ENCODE assay signal across 7 cellular contexts in genomic region chr10:118698421-118698820, GRCh38. TPM values are rescaled to one million over a fixed set of nuclear protein-coding genes. Genes with fewer than 3 reads are reported as not detected.
DNase-seq lines count a peak whose midpoint lies in the region; ATAC-seq lines count a peak whose summit lies in the region.

No MANE protein-coding gene starts in this region.

- H3K9me3 Mint-ChIP-seq in activated naive CD8-positive, alpha-beta T cell (ENCODE audit: low read depth), result no peaks in the 10 kb centered on the region
- H3K9me3 Mint-ChIP-seq in naive thymus-derived CD8-positive, alpha-beta T cell, result no peaks in the 10 kb centered on the region

- peak overlapping the region; percentile 81 for H3K27ac Mint-ChIP-seq in activated naive CD8-positive, alpha-beta T cell
- H3K27ac Mint-ChIP-seq in naive thymus-derived CD8-positive, alpha-beta T cell, result peak overlapping the region; percentile 87 to 99 (median 92)

- H3K27me3 Mint-ChIP-seq in activated naive CD8-positive, alpha-beta T cell, result no peaks in the 10 kb centered on the region
- H3K27me3 Mint-ChIP-seq in naive thymus-derived CD8-positive, alpha-beta T cell, result no peaks in the 10 kb centered on the region

- H3K4me1 Mint-ChIP-seq in activated naive CD8-positive, alpha-beta T cell (ENCODE audit: low read depth), result peaks cover 72% of the 10 kb centered on the region
- H3K4me1 Mint-ChIP-seq in naive thymus-derived CD8-positive, alpha-beta T cell, result peaks cover 28 to 82% (median 80%) of the 10 kb centered on the region in 4 donors

- peaks cover 18% of the 10 kb centered on the region for H3K36me3 Mint-ChIP-seq in activated naive CD8-positive, alpha-beta T cell
- peaks cover 4 to 8% (median 5%) of the 10 kb centered on the region in 3 donors for H3K36me3 Mint-ChIP-seq in naive thymus-derived CD8-positive, alpha-beta T cell

- peak; percentile 94 for ATAC-seq in GM19043 (IDR thresholded peaks at IDR 0.05; ENCODE audit: low read depth, unreplicated experiment)
- ATAC-seq in HG03097 (IDR thresholded peaks at IDR 0.05; ENCODE audit: low FRiP score, unreplicated experiment), result peak; percentile 99
- ATAC-seq in naive thymus-derived CD8-positive, alpha-beta T cell, result peak; percentile 100

- POLR2A ChIA-PET in naive thymus-derived CD8-positive, alpha-beta T cell (lab: Charles Lee), result interaction anchor here (0.7 to 1.6 kb wide), 5 partner anchors 22 to 130 kb away, joined by 3 to 6 read pairs (median 3); partner anchors contain the start of gene CACUL1

- DNase-seq in SW 1271 (lab: John Stamatoyannopoulos, UW) (peak; percentile 2 to 61), NCI-H187 treated with DMSO at 0.1 percent for 48 hours (lab: John Stamatoyannopoulos, UW) (no peak), NCI-H526 (lab: John Stamatoyannopoulos, UW) (no peak)
- DNase-seq in naive thymus-derived CD8-positive, alpha-beta T cell, result peak; percentile 57 to 93 (median 85)

- peak overlapping the region; percentile 88 for H3K4me3 Mint-ChIP-seq in activated naive CD8-positive, alpha-beta T cell
- H3K4me3 Mint-ChIP-seq in naive thymus-derived CD8-positive, alpha-beta T cell, result peak overlapping the region; percentile 73 to 91 (median 84)

RNA-seq across cellular contexts. Expression of gene CACUL1, which starts 56.3 kb away (rescaled TPM):
- 10 to 100 TPM; 37.8 to 42.1 TPM for total RNA-seq in naive thymus-derived CD8-positive, alpha-beta T cell
- polyA plus RNA-seq in naive thymus-derived CD8-positive, alpha-beta T cell, result 10 to 100 TPM; 23.1 to 29.2 (median 25.4) TPM

Comparison
In these comparisons a context has a peak if more than half of its experiments do, and no peak if none do; other contexts are left out.
1. DNase-seq: peak in SW 1271 (2 of 2) and naive thymus-derived CD8-positive, alpha-beta T cell (10 of 10); none in NCI-H187 treated with DMSO at 0.1 percent for 48 hours (single experiment) and NCI-H526 (0 of 2).
2. Peak in every context shown above with its lines, with median percentiles within 50 percentile points of each other: ATAC-seq.